Comparison of ENCODE assay signal across 8 cellular contexts in genomic region chr1:70205076-70205436, GRCh38. TPM values are rescaled to one million over a fixed set of nuclear protein-coding genes. Genes with fewer than 3 reads are reported as not detected.
A peak's percentile ranks its signal among the peaks of the same experiment; 100 is the strongest.
DNase-seq lines count a peak whose midpoint lies in the region; ATAC-seq and TF ChIP-seq lines count a peak whose summit lies in the region.

No MANE protein-coding gene starts in this region.

- H3K9me3 Mint-ChIP-seq in stimulated activated effector memory CD8-positive, alpha-beta T cell treated with anti-CD3 and anti-CD28 coated beads, Interleukin-12 subunit alpha, Interleukin-12 subunit beta, amount 100 ng/mL, for 72 hours = no peaks in the 10 kb centered on the region

- under 1% methylated on average over 10 of the region's 10 CpGs for whole genome bisulfite sequencing in right cardiac atrium

- H3K4me1 Mint-ChIP-seq in stimulated activated effector memory CD8-positive, alpha-beta T cell treated with anti-CD3 and anti-CD28 coated beads, Interleukin-12 subunit alpha, Interleukin-12 subunit beta, amount 100 ng/mL, for 72 hours = peaks cover 44% of the 10 kb centered on the region

- no peaks in the 10 kb centered on the region for H3K27me3 ChIP-seq in WERI-Rb-1 (ENCODE audit: insufficient read depth, low read depth, severe bottlenecking)
- H3K27me3 ChIP-seq in right cardiac atrium (ENCODE audit: control insufficient read depth, insufficient read depth) = no peaks in the 10 kb centered on the region

- peaks cover 23% of the 10 kb centered on the region for H3K36me3 ChIP-seq in WERI-Rb-1

- H3K4me1 ChIP-seq in right cardiac atrium (ENCODE audit: control insufficient read depth, insufficient read depth, low read length) = peaks cover under 1% of the 10 kb centered on the region

- H3K9me3 ChIP-seq in WERI-Rb-1 (ENCODE audit: severe bottlenecking) = no peaks in the 10 kb centered on the region
- no peaks in the 10 kb centered on the region for H3K9me3 ChIP-seq in right cardiac atrium (ENCODE audit: control insufficient read depth, low read length)

- H3K4me3 Mint-ChIP-seq in stimulated activated effector memory CD8-positive, alpha-beta T cell treated with anti-CD3 and anti-CD28 coated beads, Interleukin-12 subunit alpha, Interleukin-12 subunit beta, amount 100 ng/mL, for 72 hours = peak overlapping the region; percentile 95

- intact Hi-C loops in right cardiac atrium (cut with DNase I) = no loop called here

- H3K27ac ChIP-seq in WERI-Rb-1 (peak overlapping the region; percentile 90), right cardiac atrium (ENCODE audit: low read length) (peak overlapping the region; percentile 88)

- no peak for TF ChIP-seq CTCF in WERI-Rb-1 (IDR thresholded peaks at IDR 0.05; ENCODE audit: low read depth, low read length)

- DNase-seq in DMS 273 (lab: John Stamatoyannopoulos, UW; ENCODE audit: unreplicated experiment) (peak; percentile 62), DMS 273 treated with DMSO at 0.1 percent for 48 hours (lab: John Stamatoyannopoulos, UW) (no peak), WERI-Rb-1 (no peak), right cardiac atrium (no peak), dedifferentiated amniotic fluid mesenchymal stem cell (ENCODE audit: extremely low spot score) (no peak), cerebellum (ENCODE audit: low spot score) (no peak)
- no peak for DNase-seq in stimulated activated effector memory CD8-positive, alpha-beta T cell treated with anti-CD3 and anti-CD28 coated beads, Interleukin-12 subunit alpha, Interleukin-12 subunit beta, amount 100 ng/mL, for 72 hours (ENCODE audit: low spot score in 2 of 2)

- peak overlapping the region; percentile 97 for H3K4me3 ChIP-seq in WERI-Rb-1 (ENCODE audit: low read depth, low read length)
- H3K4me3 ChIP-seq in right cardiac atrium (ENCODE audit: low read length) = peak overlapping the region; percentile 91

- H3K27ac Mint-ChIP-seq in stimulated activated effector memory CD8-positive, alpha-beta T cell treated with anti-CD3 and anti-CD28 coated beads, Interleukin-12 subunit alpha, Interleukin-12 subunit beta, amount 100 ng/mL, for 72 hours = peak overlapping the region; percentile 97

- ATAC-seq in HG02852 (IDR thresholded peaks at IDR 0.05; ENCODE audit: unreplicated experiment) (peak; percentile 32), right cardiac atrium (peak in 1 of 2 donors; percentile 62)
- ATAC-seq in stimulated activated effector memory CD8-positive, alpha-beta T cell treated with anti-CD3 and anti-CD28 coated beads, Interleukin-12 subunit alpha, Interleukin-12 subunit beta, amount 100 ng/mL, for 72 hours = peak; percentile 39

- peaks cover 50% of the 10 kb centered on the region for H3K36me3 Mint-ChIP-seq in stimulated activated effector memory CD8-positive, alpha-beta T cell treated with anti-CD3 and anti-CD28 coated beads, Interleukin-12 subunit alpha, Interleukin-12 subunit beta, amount 100 ng/mL, for 72 hours

RNA-seq across cellular contexts. Expression of gene LRRC40, which starts 0.3 kb away (rescaled TPM):
- total RNA-seq in right cardiac atrium (10 to 100 TPM; 10.4 to 11.3 (median 11.0) TPM), cerebellum (43.4 TPM)
- 8.9 TPM for polyA plus RNA-seq in right cardiac atrium

RNA-seq across cellular contexts. Expression of gene SRSF11, which starts 16.1 kb away (rescaled TPM):
- 10 to 100 TPM; 61.8 to 81.4 (median 66.7) TPM for total RNA-seq in right cardiac atrium
- polyA plus RNA-seq in right cardiac atrium = 56.5 TPM
- 193 TPM for total RNA-seq in cerebellum
